In genomic region chr9:133893191-133893994, GRCh38 we compare ENCODE assay signal across 1 cellular context.
TF ChIP-seq lines count a peak whose summit lies in the region.

No MANE protein-coding gene starts in this region.

TF ChIP-seq in GM12878, 131 proteins besides CTCF, POLR2A, EP300 and RAD21 (continued from another document):
- TF ChIP-seq ELK1 (IDR thresholded peaks at IDR 0.05; ENCODE audit: low read depth, low read length) = no peak
- TF ChIP-seq YY1 (IDR thresholded peaks at IDR 0.05; ENCODE audit: low read depth, low read length) = 0 out of 2 replicates have a peak, but pooled peaks have one; percentile 35
- no peak for TF ChIP-seq MEF2B (IDR thresholded peaks at IDR 0.05; ENCODE audit: partially characterized antibody, poor library complexity, severe bottlenecking)
- no peak for TF ChIP-seq DPF2 (IDR thresholded peaks at IDR 0.05)
- TF ChIP-seq HDAC6 (IDR thresholded peaks at IDR 0.05; ENCODE audit: unreplicated experiment) = no peak
- no peak for TF ChIP-seq ZNF687 (IDR thresholded peaks at IDR 0.05)
